Comparison of ENCODE assay signal across 9 cellular contexts in genomic region chr11:45857834-45858492, GRCh38. TPM values are rescaled to one million over a fixed set of nuclear protein-coding genes. Genes with fewer than 3 reads are reported as not detected.
A peak's percentile ranks its signal among the peaks of the same experiment; 100 is the strongest.
DNase-seq lines count a peak whose midpoint lies in the region; TF ChIP-seq lines count a peak whose summit lies in the region.
"Had no signal": no experiment of that assay in that cellular context is flagged by ENCODE, and none has a peak within 500 bp of the region (broad histone marks: within the 10 kb centered on the region; RNA-seq: fewer than 3 reads in every experiment).

No MANE protein-coding gene starts in this region.

- CTCF ChIA-PET in activated CD4-positive, alpha-beta T cell treated with anti-CD3 and anti-CD28 coated beads, Interleukin-2, amount 10 ng/mL, durations not matched to agents 7 days and 5 days (lab: Charles Lee): interaction anchor here (0.9 to 2.3 kb wide), 3 partner anchors 11 to 16 kb away, joined by 3 to 8 read pairs (median 4); partner anchors contain the start of gene CRY2

- H3K9me3 Mint-ChIP-seq in endothelial cell (ENCODE audit: unreplicated experiment): no peaks in the 10 kb centered on the region
- no peaks in the 10 kb centered on the region for H3K9me3 Mint-ChIP-seq in activated CD4-positive, alpha-beta T cell treated with anti-CD3 and anti-CD28 coated beads, Interleukin-2, amount 10 ng/mL, durations not matched to agents 7 days and 5 days
- H3K9me3 Mint-ChIP-seq: naive B cell had no signal

- no peak for TF ChIP-seq CTCF in endothelial cell (IDR thresholded peaks at IDR 0.05; ENCODE audit: unreplicated experiment)

- H3K4me1 Mint-ChIP-seq in endothelial cell (ENCODE audit: unreplicated experiment): peaks cover 9% of the 10 kb centered on the region
- no peaks in the 10 kb centered on the region for H3K4me1 Mint-ChIP-seq in activated CD4-positive, alpha-beta T cell treated with anti-CD3 and anti-CD28 coated beads, Interleukin-2, amount 10 ng/mL, durations not matched to agents 7 days and 5 days

- peaks cover 32% of the 10 kb centered on the region for H3K36me3 Mint-ChIP-seq in endothelial cell (ENCODE audit: low read depth, unreplicated experiment)
- peaks cover 24% of the 10 kb centered on the region for H3K36me3 Mint-ChIP-seq in activated CD4-positive, alpha-beta T cell treated with anti-CD3 and anti-CD28 coated beads, Interleukin-2, amount 10 ng/mL, durations not matched to agents 7 days and 5 days (ENCODE audit: low read depth)

- H3K4me3 Mint-ChIP-seq in endothelial cell (ENCODE audit: unreplicated experiment): peak overlapping the region; percentile 63
- no peak overlapping the region for H3K4me3 Mint-ChIP-seq in activated CD4-positive, alpha-beta T cell treated with anti-CD3 and anti-CD28 coated beads, Interleukin-2, amount 10 ng/mL, durations not matched to agents 7 days and 5 days

- DNase-seq in AG08396 (ENCODE audit: low spot score): peak; percentile 63
- DNase-seq in NCI-H226: peak; percentile 35
- DNase-seq in endothelial cell (ENCODE audit: low spot score): no peak
- DNase-seq in myocyte (ENCODE audit: low read depth): peak; percentile 79
- DNase-seq in stimulated activated CD4-positive, alpha-beta T cell treated with anti-CD3 and anti-CD28 coated beads, Interleukin-4, amount 100 ng/mL, for 24 hours: no peak
- DNase-seq in NCI-H1417 treated with DMSO at 0.1 percent for 48 hours (lab: John Stamatoyannopoulos, UW): no peak
- no peak for DNase-seq in activated CD4-positive, alpha-beta T cell treated with anti-CD3 and anti-CD28 coated beads, Interleukin-2, amount 10 ng/mL, durations not matched to agents 7 days and 5 days
- DNase-seq in OCI-M1 (lab: John Stamatoyannopoulos, UW): no peak
- DNase-seq: naive B cell had no signal

- peak overlapping the region; percentile 59 for H3K27ac Mint-ChIP-seq in endothelial cell (ENCODE audit: unreplicated experiment)
- H3K27ac Mint-ChIP-seq in activated CD4-positive, alpha-beta T cell treated with anti-CD3 and anti-CD28 coated beads, Interleukin-2, amount 10 ng/mL, durations not matched to agents 7 days and 5 days: no peak overlapping the region
- H3K27ac Mint-ChIP-seq: naive B cell had no signal

- POLR2A ChIA-PET in activated CD4-positive, alpha-beta T cell treated with anti-CD3 and anti-CD28 coated beads, Interleukin-2, amount 10 ng/mL, durations not matched to agents 7 days and 5 days (lab: Charles Lee): no interaction called here

- peaks cover 2% of the 10 kb centered on the region for H3K27me3 Mint-ChIP-seq in endothelial cell (ENCODE audit: unreplicated experiment)
- H3K27me3 Mint-ChIP-seq in activated CD4-positive, alpha-beta T cell treated with anti-CD3 and anti-CD28 coated beads, Interleukin-2, amount 10 ng/mL, durations not matched to agents 7 days and 5 days: no peaks in the 10 kb centered on the region
- H3K27me3 Mint-ChIP-seq: naive B cell had no signal

RNA-seq across cellular contexts. Expression of gene CRY2, which starts 10.7 kb away (rescaled TPM):
- total RNA-seq in endothelial cell (ENCODE audit: unreplicated experiment) (23.8 TPM), myocyte (13.5 and 20.0 TPM in 2 replicates)
- polyA plus RNA-seq in myocyte (2012): 13.2 TPM
- total RNA-seq in activated CD4-positive, alpha-beta T cell treated with anti-CD3 and anti-CD28 coated beads, Interleukin-2, amount 10 ng/mL, durations not matched to agents 7 days and 5 days: 10 to 100 TPM; 25.6 to 26.3 TPM

RNA-seq across cellular contexts. Expression of gene MAPK8IP1, which starts 27.5 kb away (rescaled TPM):
- 3.7 TPM for total RNA-seq in endothelial cell (ENCODE audit: unreplicated experiment)
- 10.1 and 10.2 TPM in 2 replicates for total RNA-seq in myocyte
- 6.3 TPM for polyA plus RNA-seq in myocyte (2012)
- total RNA-seq in activated CD4-positive, alpha-beta T cell treated with anti-CD3 and anti-CD28 coated beads, Interleukin-2, amount 10 ng/mL, durations not matched to agents 7 days and 5 days: under 1 TPM; 0.56 to 0.64 TPM

RNA-seq across cellular contexts. Expression of gene FREY1, which starts 49.1 kb away (rescaled TPM):
- total RNA-seq in endothelial cell (ENCODE audit: unreplicated experiment): 1.1 TPM
- total RNA-seq in myocyte: 0.29 and 0.42 TPM in 2 replicates
- 0.21 TPM for polyA plus RNA-seq in myocyte (2012)
- total RNA-seq in activated CD4-positive, alpha-beta T cell treated with anti-CD3 and anti-CD28 coated beads, Interleukin-2, amount 10 ng/mL, durations not matched to agents 7 days and 5 days: 1 to 10 TPM; 3.2 to 3.9 TPM

RNA-seq across cellular contexts. Expression of gene SLC35C1, which starts 53.0 kb away (rescaled TPM):
- total RNA-seq in endothelial cell (ENCODE audit: unreplicated experiment): 13.9 TPM
- total RNA-seq in myocyte: 6.4 and 6.9 TPM in 2 replicates
- 16.9 TPM for polyA plus RNA-seq in myocyte (2012)
- 10 to 100 TPM; 18.0 to 18.2 TPM for total RNA-seq in activated CD4-positive, alpha-beta T cell treated with anti-CD3 and anti-CD28 coated beads, Interleukin-2, amount 10 ng/mL, durations not matched to agents 7 days and 5 days

RNA-seq across cellular contexts. Expression of gene PEX16, which starts 59.7 kb away (rescaled TPM):
- total RNA-seq in endothelial cell (ENCODE audit: unreplicated experiment): 28.1 TPM
- total RNA-seq in myocyte: 16.3 and 23.0 TPM in 2 replicates
- polyA plus RNA-seq in myocyte (2012): 21.9 TPM
- total RNA-seq in activated CD4-positive, alpha-beta T cell treated with anti-CD3 and anti-CD28 coated beads, Interleukin-2, amount 10 ng/mL, durations not matched to agents 7 days and 5 days: 10 to 100 TPM; 47.1 to 51.1 TPM

Comparison
In these comparisons a context has a peak if more than half of its experiments do, and no peak if none do; other contexts are left out.
1. DNase-seq: peak in AG08396 (single experiment), NCI-H226 (single experiment) and myocyte (single experiment); none in endothelial cell (single experiment), stimulated activated CD4-positive, alpha-beta T cell treated with anti-CD3 and anti-CD28 coated beads, Interleukin-4, amount 100 ng/mL, for 24 hours (single experiment), NCI-H1417 treated with DMSO at 0.1 percent for 48 hours (single experiment), activated CD4-positive, alpha-beta T cell treated with anti-CD3 and anti-CD28 coated beads, Interleukin-2, amount 10 ng/mL, durations not matched to agents 7 days and 5 days (single experiment) and OCI-M1 (single experiment).